ENCODE assay signal across 9 cellular contexts in the genomic region with DNA sequence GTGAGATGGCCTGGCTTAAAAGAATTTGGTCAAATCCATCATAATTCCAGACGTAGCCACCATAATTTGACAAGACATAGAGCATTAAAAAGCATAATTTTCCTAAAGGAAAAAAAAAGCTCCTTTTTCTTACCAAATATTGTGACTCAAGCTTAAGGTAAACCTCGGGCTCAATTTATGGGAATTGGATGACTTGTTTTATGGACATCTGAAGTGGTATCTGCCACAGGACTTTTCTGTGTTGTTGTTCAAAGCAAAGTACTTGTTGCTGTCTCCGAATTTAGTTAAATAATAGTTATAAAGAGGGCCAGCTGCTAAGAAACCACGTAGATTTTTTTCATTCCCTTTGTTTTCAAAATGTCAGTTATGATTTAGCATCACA. TPM values are rescaled to one million over a fixed set of nuclear protein-coding genes. Genes with fewer than 3 reads are reported as not detected.
DNase-seq lines count a peak whose midpoint lies in the region; ATAC-seq, FAIRE-seq and TF ChIP-seq lines count a peak whose summit lies in the region.
"Had no signal": no experiment of that assay in that cellular context is flagged by ENCODE, and none has a peak within 500 bp of the region (broad histone marks: within the 10 kb centered on the region; RNA-seq: fewer than 3 reads in every experiment).

No MANE protein-coding gene starts in this region.

- H3K27me3 ChIP-seq in CD4-positive, alpha-beta memory T cell (ENCODE audit: insufficient read depth, low read length): no peaks in the 10 kb centered on the region
- no peaks in the 10 kb centered on the region for H3K27me3 ChIP-seq in MG63
- H3K27me3 ChIP-seq in neuron (ENCODE audit: insufficient read depth, low read length): no peaks in the 10 kb centered on the region

- peak overlapping the region; percentile 57 to 66 for H3K4me3 ChIP-seq in CD4-positive, alpha-beta memory T cell (ENCODE audit: low read length in 2 of 2)
- H3K4me3 ChIP-seq in MG63 (peak overlapping the region; percentile 90), neuron (ENCODE audit: low read length) (peak overlapping the region; percentile 92)

- POLR2A ChIA-PET in CD4-positive, alpha-beta memory T cell (lab: Charles Lee; ENCODE audit: partially characterized antibody): no interaction called here

- H3K36me3 ChIP-seq in CD4-positive, alpha-beta memory T cell (ENCODE audit: insufficient read depth, low read length): no peaks in the 10 kb centered on the region
- peaks cover 20% of the 10 kb centered on the region; the same call in 1 of the 2 replicates for H3K36me3 ChIP-seq in MG63
- H3K36me3 ChIP-seq in neuron (ENCODE audit: insufficient read depth, low read length): no peaks in the 10 kb centered on the region

- H3K36me3 Mint-ChIP-seq in CD4-positive, alpha-beta memory T cell: peaks cover 0 to 1% of the 10 kb centered on the region in 2 donors
- no peaks in the 10 kb centered on the region for H3K36me3 Mint-ChIP-seq in effector memory CD8-positive, alpha-beta T cell (ENCODE audit: insufficient read depth)

- no peak for TF ChIP-seq POLR2A in GM12891 (IDR thresholded peaks at IDR 0.05; ENCODE audit: low read depth, low read length)

- H3K4me1 Mint-ChIP-seq in CD4-positive, alpha-beta memory T cell: peaks cover 21 to 46% (median 36%) of the 10 kb centered on the region in 4 donors
- H3K4me1 Mint-ChIP-seq in effector memory CD8-positive, alpha-beta T cell (ENCODE audit: low read depth in 2 of 2): peaks cover 4 to 10% of the 10 kb centered on the region in 2 donors

- no peaks in the 10 kb centered on the region for H3K9me3 Mint-ChIP-seq in CD4-positive, alpha-beta memory T cell
- no peaks in the 10 kb centered on the region for H3K9me3 Mint-ChIP-seq in effector memory CD8-positive, alpha-beta T cell

- peak overlapping the region; percentile 79 to 98 (median 91) for H3K4me3 Mint-ChIP-seq in CD4-positive, alpha-beta memory T cell
- H3K4me3 Mint-ChIP-seq in effector memory CD8-positive, alpha-beta T cell: peak overlapping the region; percentile 80 to 86

- ATAC-seq in effector memory CD8-positive, alpha-beta T cell (replicated peaks): no peak
- ATAC-seq in HG03469 (IDR thresholded peaks at IDR 0.05; ENCODE audit: unreplicated experiment) (no peak), HG02973 (IDR thresholded peaks at IDR 0.05; ENCODE audit: unreplicated experiment) (no peak)

- CTCF ChIA-PET in CD4-positive, alpha-beta memory T cell (lab: Charles Lee; ENCODE audit: partially characterized antibody): interaction anchor here (0.9 to 1.4 kb wide), 2 partner anchors 10 to 82 kb away, joined by 3 to 4 read pairs; no protein-coding TSS in a partner anchor

- H2AFZ ChIP-seq in neuron (ENCODE audit: low read depth, low read length): peak overlapping the region; percentile 95

- H3K9me3 ChIP-seq in CD4-positive, alpha-beta memory T cell (ENCODE audit: control insufficient read depth in 1 of 2, low read length in 2 of 2): no peaks in the 10 kb centered on the region
- H3K9me3 ChIP-seq in MG63 (no peaks in the 10 kb centered on the region), neuron (ENCODE audit: low read length) (no peaks in the 10 kb centered on the region)

- H3K27ac Mint-ChIP-seq in CD4-positive, alpha-beta memory T cell: peak overlapping the region in 5 of 7 donors; percentile 22 to 76 (median 69)
- H3K27ac Mint-ChIP-seq in effector memory CD8-positive, alpha-beta T cell: no peak overlapping the region

- peaks cover 25% of the 10 kb centered on the region for H3K4me1 ChIP-seq in CD4-positive, alpha-beta memory T cell (ENCODE audit: insufficient read depth, low read length)
- peaks cover 28% of the 10 kb centered on the region for H3K4me1 ChIP-seq in neuron (ENCODE audit: insufficient read depth, low read length)

- no peak for FAIRE-seq in GM12891 (lab: Jason Lieb, UNC)

- no peak for DNase-seq in CD4-positive, alpha-beta memory T cell
- DNase-seq in MG63: no peak
- no peak for DNase-seq in effector memory CD8-positive, alpha-beta T cell
- no peak for DNase-seq in GM12891 (ENCODE audit: insufficient read length, low spot score)
- no peak for DNase-seq in RPMI8226
- DNase-seq: activated CD4-positive, CD25-positive, alpha-beta regulatory T cell treated with anti-CD3 and anti-CD28 coated beads, Interleukin-2, amount 50 U/mL, for 72 hours had no signal

- intact Hi-C loops in CD4-positive, alpha-beta memory T cell (cut with micrococcal nuclease): no loop called here

- H3K27me3 Mint-ChIP-seq in CD4-positive, alpha-beta memory T cell: no peaks in the 10 kb centered on the region
- no peaks in the 10 kb centered on the region for H3K27me3 Mint-ChIP-seq in effector memory CD8-positive, alpha-beta T cell

- H3K27ac ChIP-seq in CD4-positive, alpha-beta memory T cell (ENCODE audit: low read depth, low read length): no peak overlapping the region

TF ChIP-seq in GM12891, 5 proteins besides CTCF, POLR2A, EP300 and RAD21:
- TF ChIP-seq SPI1 (IDR thresholded peaks at IDR 0.05; ENCODE audit: low read depth, low read length) (no peak), PAX5 (IDR thresholded peaks at IDR 0.05; ENCODE audit: insufficient read depth, low read length, severe bottlenecking) (no peak), POU2F2 (IDR thresholded peaks at IDR 0.05; ENCODE audit: low read depth, low read length) (no peak), TAF1 (IDR thresholded peaks at IDR 0.05; ENCODE audit: low read depth, low read length) (no peak), POLR2AphosphoS5 (IDR thresholded peaks at IDR 0.05; ENCODE audit: low read depth, low read length) (no peak)
TF ChIP-seq in GM12891: peak in this region for 0.

RNA-seq across cellular contexts. Expression of a gene that starts 1.1 kb away (rescaled TPM):
- 1 to 10 TPM; 5.4 to 7.2 TPM for total RNA-seq in CD4-positive, alpha-beta memory T cell
- 10 to 100 TPM in 1 of 2 donors, 1 to 10 TPM in 1; 8.6 to 15.8 TPM for polyA plus RNA-seq in CD4-positive, alpha-beta memory T cell
- total RNA-seq in MG63 (2014; rRNA removed; shearing (Covaris generic); ENCODE audit: low replicate concordance): 126 and 136 TPM in 2 replicates
- polyA plus RNA-seq in GM12891 (2012; ENCODE audit: low read depth, missing spikeins): 15.6 TPM

Comparison
In these comparisons a context has a peak if more than half of its experiments do, and no peak if none do; other contexts are left out.
1. H3K27ac Mint-ChIP-seq: peak in CD4-positive, alpha-beta memory T cell (5 of 7); none in effector memory CD8-positive, alpha-beta T cell (0 of 2).
2. RNA of a gene that starts 1.1 kb away (total RNA-seq): 126 to 136 TPM in MG63; 5.4 to 7.2 TPM in CD4-positive, alpha-beta memory T cell; every median in the first group is over 10 times any median in the second.
3. Peak in every context shown above with its lines, with median percentiles within 50 percentile points of each other: H3K4me3 ChIP-seq.